In the genomic region with DNA sequence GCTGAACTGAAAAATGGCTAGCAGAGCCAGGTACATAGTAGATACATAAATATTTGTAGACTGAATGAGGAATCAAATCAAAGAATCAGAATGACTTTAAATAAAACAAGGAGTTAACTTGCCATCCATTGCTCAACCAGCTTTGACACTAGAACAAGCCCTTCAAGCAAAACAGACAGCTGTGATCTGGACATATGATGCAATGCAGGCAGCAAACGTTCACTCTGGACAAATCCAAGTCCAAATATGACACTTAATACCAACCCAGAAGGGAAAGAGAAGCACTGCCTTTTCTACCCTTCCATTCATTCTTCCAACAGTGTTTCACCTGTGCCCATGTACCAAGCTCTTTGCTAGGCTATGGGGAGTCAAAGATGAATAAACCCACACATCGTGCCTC, we compare ENCODE assay signal across 26 cellular contexts. TPM values are rescaled to one million over a fixed set of nuclear protein-coding genes. Genes with fewer than 3 reads are reported as not detected.
DNase-seq lines count a peak whose midpoint lies in the region; ATAC-seq, FAIRE-seq and TF ChIP-seq lines count a peak whose summit lies in the region.
"Had no signal": no experiment of that assay in that cellular context is flagged by ENCODE, and none has a peak within 500 bp of the region (broad histone marks: within the 10 kb centered on the region; RNA-seq: fewer than 3 reads in every experiment).

No MANE protein-coding gene starts in this region.

- H3K9ac ChIP-seq in adipocyte (ENCODE audit: low read length): no peak overlapping the region

- peak; percentile 78 to 79 for ATAC-seq in gastrocnemius medialis
- ATAC-seq: HCT116, left lung, T-helper 17 cell had no signal

- H3K4me1 ChIP-seq in HEK293 (ENCODE audit: control insufficient read depth, insufficient read depth, low read length): peaks cover 6% of the 10 kb centered on the region; the same call in 1 of the 2 replicates
- peaks cover 64% of the 10 kb centered on the region for H3K4me1 ChIP-seq in adipocyte (ENCODE audit: control insufficient read depth, insufficient read depth, low read length)
- peaks cover 63 to 77% of the 10 kb centered on the region in 2 donors for H3K4me1 ChIP-seq in gastrocnemius medialis

- no peaks in the 10 kb centered on the region for H3K36me3 ChIP-seq in HEK293 (ENCODE audit: control insufficient read depth in 2 of 2, insufficient read depth in 1 of 2, low read length in 2 of 2)
- H3K36me3 ChIP-seq in adipocyte (ENCODE audit: control insufficient read depth, insufficient read depth, low read length, severe bottlenecking): no peaks in the 10 kb centered on the region
- H3K36me3 ChIP-seq in gastrocnemius medialis: no peaks in the 10 kb centered on the region
- H3K36me3 ChIP-seq: left lung, neutrophil, SJSA1 had no signal

- intact Hi-C loops in gastrocnemius medialis (cut with DNase I; ENCODE audit: low total_unique reads): loop anchor here (2.0 to 10.0 kb wide), 5 partner anchors 128 to 543 kb away; a partner anchor contains a TSS

- no peaks in the 10 kb centered on the region for H3K27me3 ChIP-seq in adipocyte (replicated peaks; ENCODE audit: control insufficient read depth, insufficient read depth, low read length)
- no peaks in the 10 kb centered on the region for H3K27me3 ChIP-seq in gastrocnemius medialis
- H3K27me3 ChIP-seq: SJSA1 had no signal

- TF ChIP-seq POLR2A in gastrocnemius medialis (IDR thresholded peaks at IDR 0.05) (no peak), GM12891 (IDR thresholded peaks at IDR 0.05; ENCODE audit: low read depth, low read length) (no peak)

- in situ Hi-C loops in gastrocnemius medialis (cut with MboI; ENCODE audit: low sequenced_read_pairs in 4 of 4): loop anchor here in 2 of 4 donors (10.0 kb wide), 2 partner anchors 125 to 225 kb away; no protein-coding TSS in a partner anchor

- H3K27ac ChIP-seq in HEK293 (ENCODE audit: extremely low read depth, low read depth, low read length) (no peak overlapping the region), gastrocnemius medialis (peak overlapping the region; percentile 83 to 99 (median 97))
- H3K27ac ChIP-seq: C4-2B, left lung, neutrophil, SJSA1, VCaP had no signal

- TF ChIP-seq CTCF in HEK293 (tag by site-specific recombination; IDR thresholded peaks at IDR 0.05) (no peak), fibroblast of villous mesenchyme (IDR thresholded peaks at IDR 0.05; ENCODE audit: insufficient read depth, low read depth, low read length) (no peak), gastrocnemius medialis (IDR thresholded peaks at IDR 0.05 in 4 of 5, conservative IDR thresholded peaks at IDR 0.05 in 1 of 5) (no peak)

- no peak for FAIRE-seq in GM12891 (lab: Jason Lieb, UNC)
- FAIRE-seq: GM18507 had no signal

- CTCF ChIA-PET in HEK293 (lab: Yijun Ruan, JAX): interaction anchor here (0.6 to 0.9 kb wide), 3 partner anchors 64 to 571 kb away, joined by 3 read pairs; no protein-coding TSS in a partner anchor

- POLR2A ChIA-PET in HEK293 (lab: Yijun Ruan, JAX): no interaction called here

- H3K4me3 ChIP-seq in HEK293 (ENCODE audit: low read depth, low read length) (no peak overlapping the region), adipocyte (ENCODE audit: low read length) (peak overlapping the region; percentile 51), fibroblast of villous mesenchyme (ENCODE audit: low read depth, low read length) (no peak overlapping the region), gastrocnemius medialis (peak overlapping the region in 3 of 4 donors; percentile 10 to 28 (median 12))
- H3K4me3 ChIP-seq: left lung, SJSA1 had no signal

- DNase-seq in adipocyte (ENCODE audit: low read depth): peak; percentile 71
- DNase-seq in fibroblast of villous mesenchyme (ENCODE audit: low read depth): peak; percentile 33
- DNase-seq in gastrocnemius medialis: peak; percentile 85 to 86
- no peak for DNase-seq in medulla oblongata (ENCODE audit: extremely low spot score)
- no peak for DNase-seq in mucosa of gallbladder (ENCODE audit: low spot score)
- no peak for DNase-seq in GM12891 (ENCODE audit: insufficient read length, low spot score)
- no peak for DNase-seq in NCI-H82 (lab: John Stamatoyannopoulos, UW)
- DNase-seq: activated CD4-positive, alpha-beta memory T cell treated with anti-CD3 and anti-CD28 coated beads for 36 hours; activated gamma-delta T cell; activated T-cell treated with anti-CD3 and anti-CD28 coated beads for 4 hours; caudate nucleus; dorsolateral prefrontal cortex; glutamatergic neuron; IMR-90; left lung; NCI-H146; NCI-H2171; NCI-H526 treated with DMSO at 0.1 percent for 48 hours; T-helper 17 cell had no signal

- H3K9me3 ChIP-seq in HEK293 (ENCODE audit: control insufficient read depth, insufficient read depth, low read depth, low read length) (no peaks in the 10 kb centered on the region), adipocyte (ENCODE audit: control insufficient read depth, low read length) (no peaks in the 10 kb centered on the region), gastrocnemius medialis (no peaks in the 10 kb centered on the region)
- H3K9me3 ChIP-seq: left lung, neutrophil, SJSA1 had no signal

TF ChIP-seq in HEK293, 187 proteins besides CTCF, POLR2A, EP300 and RAD21:
- TF ChIP-seq, protein P1, sequence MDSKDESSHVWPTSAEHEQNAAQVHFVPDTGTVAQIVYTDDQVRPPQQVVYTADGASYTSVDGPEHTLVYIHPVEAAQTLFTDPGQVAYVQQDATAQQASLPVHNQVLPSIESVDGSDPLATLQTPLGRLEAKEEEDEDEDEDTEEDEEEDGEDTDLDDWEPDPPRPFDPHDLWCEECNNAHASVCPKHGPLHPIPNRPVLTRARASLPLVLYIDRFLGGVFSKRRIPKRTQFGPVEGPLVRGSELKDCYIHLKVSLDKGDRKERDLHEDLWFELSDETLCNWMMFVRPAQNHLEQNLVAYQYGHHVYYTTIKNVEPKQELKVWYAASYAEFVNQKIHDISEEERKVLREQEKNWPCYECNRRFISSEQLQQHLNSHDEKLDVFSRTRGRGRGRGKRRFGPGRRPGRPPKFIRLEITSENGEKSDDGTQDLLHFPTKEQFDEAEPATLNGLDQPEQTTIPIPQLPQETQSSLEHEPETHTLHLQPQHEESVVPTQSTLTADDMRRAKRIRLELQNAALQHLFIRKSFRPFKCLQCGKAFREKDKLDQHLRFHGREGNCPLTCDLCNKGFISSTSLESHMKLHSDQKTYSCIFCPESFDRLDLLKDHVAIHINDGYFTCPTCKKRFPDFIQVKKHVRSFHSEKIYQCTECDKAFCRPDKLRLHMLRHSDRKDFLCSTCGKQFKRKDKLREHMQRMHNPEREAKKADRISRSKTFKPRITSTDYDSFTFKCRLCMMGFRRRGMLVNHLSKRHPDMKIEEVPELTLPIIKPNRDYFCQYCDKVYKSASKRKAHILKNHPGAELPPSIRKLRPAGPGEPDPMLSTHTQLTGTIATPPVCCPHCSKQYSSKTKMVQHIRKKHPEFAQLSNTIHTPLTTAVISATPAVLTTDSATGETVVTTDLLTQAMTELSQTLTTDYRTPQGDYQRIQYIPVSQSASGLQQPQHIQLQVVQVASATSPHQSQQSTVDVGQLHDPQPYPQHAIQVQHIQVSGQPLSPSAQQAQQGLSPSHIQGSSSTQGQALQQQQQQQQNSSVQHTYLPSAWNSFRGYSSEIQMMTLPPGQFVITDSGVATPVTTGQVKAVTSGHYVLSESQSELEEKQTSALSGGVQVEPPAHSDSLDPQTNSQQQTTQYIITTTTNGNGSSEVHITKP (tag by site-specific recombination; IDR thresholded peaks at IDR 0.05): peak; percentile 70
- peak; percentile 54 for TF ChIP-seq ZNF600 (tag by site-specific recombination; IDR thresholded peaks at IDR 0.05)
- TF ChIP-seq ZBTB17 (tag by site-specific recombination; IDR thresholded peaks at IDR 0.05): peak; percentile 65
- TF ChIP-seq ZNF138 (tag by site-specific recombination; IDR thresholded peaks at IDR 0.05; ENCODE audit: borderline replicate concordance): no peak

TF ChIP-seq in GM12891, 5 proteins besides CTCF, POLR2A, EP300 and RAD21:
- TF ChIP-seq POLR2AphosphoS5 (IDR thresholded peaks at IDR 0.05; ENCODE audit: low read depth, low read length) (no peak), TAF1 (IDR thresholded peaks at IDR 0.05; ENCODE audit: low read depth, low read length) (no peak), PAX5 (IDR thresholded peaks at IDR 0.05; ENCODE audit: insufficient read depth, low read length, severe bottlenecking) (no peak), POU2F2 (IDR thresholded peaks at IDR 0.05; ENCODE audit: low read depth, low read length) (no peak)

RNA-seq across cellular contexts. Expression of a gene that starts 4.5 kb away (rescaled TPM):
- total RNA-seq in fibroblast of villous mesenchyme (5.2 and 13.4 TPM in 2 replicates), gastrocnemius medialis (10 to 100 TPM; 20.1 to 60.0 (median 25.3) TPM), mucosa of gallbladder (7.1 TPM)
- not detected for polyA plus RNA-seq in GM12891 (2012; ENCODE audit: low read depth, missing spikeins)
- total RNA-seq: activated CD4-positive, alpha-beta memory T cell treated with anti-CD3 and anti-CD28 coated beads for 36 hours had no signal
- polyA plus RNA-seq: IMR-90 had no signal

Comparison
In these comparisons a context has a peak if more than half of its experiments do, and no peak if none do; other contexts are left out.
1. H3K4me3 ChIP-seq: peak in adipocyte (single experiment) and gastrocnemius medialis (3 of 4); none in HEK293 (single experiment) and fibroblast of villous mesenchyme (single experiment).
2. DNase-seq: peak in adipocyte (single experiment), fibroblast of villous mesenchyme (single experiment) and gastrocnemius medialis (2 of 2); none in medulla oblongata (single experiment), mucosa of gallbladder (single experiment), GM12891 (single experiment) and NCI-H82 (single experiment).